In genomic region chr10:77333610-77334340, GRCh38 we compare ENCODE assay signal across 15 cellular contexts.
A peak's percentile ranks its signal among the peaks of the same experiment; 100 is the strongest.
DNase-seq lines count a peak whose midpoint lies in the region; ATAC-seq, FAIRE-seq and TF ChIP-seq lines count a peak whose summit lies in the region.
"Had no signal": no experiment of that assay in that cellular context is flagged by ENCODE, and none has a peak within 500 bp of the region (broad histone marks: within the 10 kb centered on the region; RNA-seq: fewer than 3 reads in every experiment).

No MANE protein-coding gene starts in this region.

- no peaks in the 10 kb centered on the region for H3K4me1 Mint-ChIP-seq in activated CD4-positive, alpha-beta T cell treated with anti-CD3 and anti-CD28 coated beads, Interleukin-2, amount 10 ng/mL, durations not matched to agents 24 days and 14 days

- H3K14ac ChIP-seq in IMR-90 (replicated peaks; ENCODE audit: low read depth, low read length) = peak overlapping the region; percentile 35; the same call in 1 of the 2 replicates

- 0 out of 4 replicates have a peak, but pooled peaks cover 0 to 6% of the 10 kb centered on the region in 2 experiments for H3K79me1 ChIP-seq in IMR-90 (ENCODE audit: low read depth in 1 of 2, low read length in 2 of 2)

- H3K9me3 Mint-ChIP-seq in activated CD4-positive, alpha-beta T cell treated with anti-CD3 and anti-CD28 coated beads, Interleukin-2, amount 10 ng/mL, durations not matched to agents 24 days and 14 days = no peaks in the 10 kb centered on the region

- intact Hi-C loops in IMR-90 (cut with micrococcal nuclease) = no loop called here
- intact Hi-C loops in mammary epithelial cell (cut with micrococcal nuclease) = no loop called here
- intact Hi-C loops in activated CD4-positive, alpha-beta T cell treated with anti-CD3 and anti-CD28 coated beads, Interleukin-2, amount 10 ng/mL, durations not matched to agents 24 days and 14 days (cut with micrococcal nuclease) = no loop called here

- DNase-seq in COLO668 (lab: John Stamatoyannopoulos, UW; ENCODE audit: unreplicated experiment) = peak; percentile 54
- peak; percentile 73 for DNase-seq in IMR-90
- peak; percentile 70 for DNase-seq in NCI-H774 (lab: John Stamatoyannopoulos, UW)
- no peak for DNase-seq in GDM1 (lab: John Stamatoyannopoulos, UW)
- no peak for DNase-seq in mammary epithelial cell
- no peak for DNase-seq in NK-92 treated with Interleukin-12 subunit alpha and Interleukin-12 subunit beta, amount 100 ng/mL, for 24 hours (lab: John Stamatoyannopoulos, UW)
- no peak for DNase-seq in activated CD4-positive, alpha-beta T cell treated with anti-CD3 and anti-CD28 coated beads, Interleukin-2, amount 10 ng/mL, durations not matched to agents 24 days and 14 days
- DNase-seq: activated CD4-positive, alpha-beta T cell treated with anti-CD3 and anti-CD28 coated beads, Interleukin-2, amount 50 U/mL, for 4 hours; Kasumi-1; PC-9; retina; stomach had no signal

- H3K4me1 ChIP-seq in IMR-90 (ENCODE audit: control insufficient read depth, insufficient read depth, low read length) (peaks cover 8% of the 10 kb centered on the region; the same call in 1 of the 2 replicates), mammary epithelial cell (ENCODE audit: insufficient read depth, low read length) (no peaks in the 10 kb centered on the region)
- H3K4me1 ChIP-seq: BLaER1 treated with 17β-estradiol and CSF1 and Interleukin-3, amounts not matched to agents 10 nM and 100 nM had no signal

- H3K4me3 ChIP-seq in IMR-90 (ENCODE audit: insufficient read depth, low read depth, low read length) (no peak overlapping the region), mammary epithelial cell (replicated peaks in 1 of 3; ENCODE audit: insufficient read depth in 1 of 3, low read depth in 2 of 3, low read length in 3 of 3) (no peak overlapping the region)
- H3K4me3 ChIP-seq: BLaER1 treated with 17β-estradiol and CSF1 and Interleukin-3, amounts not matched to agents 10 nM and 100 nM; PC-9; stomach had no signal

- H3K27me3 Mint-ChIP-seq in activated CD4-positive, alpha-beta T cell treated with anti-CD3 and anti-CD28 coated beads, Interleukin-2, amount 10 ng/mL, durations not matched to agents 24 days and 14 days = no peaks in the 10 kb centered on the region

- 0 out of 2 replicates have a peak overlapping the region, but pooled peaks have one; percentile 1 for H3K23ac ChIP-seq in IMR-90 (ENCODE audit: low read depth, low read length)

- H2BK5ac ChIP-seq in IMR-90 (ENCODE audit: low read depth, low read length, poor library complexity, severe bottlenecking) = no peak overlapping the region

- CTCF ChIA-PET in IMR-90 (lab: Yijun Ruan, JAX) (no interaction called here), mammary epithelial cell (lab: Charles Lee; ENCODE audit: low non-redundant PET) (no interaction called here)

- H3K27ac ChIP-seq in IMR-90 (ENCODE audit: insufficient read depth, low read length) = no peak overlapping the region
- H3K27ac ChIP-seq in mammary epithelial cell (ENCODE audit: insufficient read depth, low read depth, low read length) = no peak overlapping the region
- H3K27ac ChIP-seq: BLaER1 treated with 17β-estradiol and CSF1 and Interleukin-3, amounts not matched to agents 10 nM and 100 nM; PC-9; stomach had no signal

- H2BK15ac ChIP-seq in IMR-90 (ENCODE audit: low read depth, low read length) = peak overlapping the region; percentile 5; the same call in 1 of the 3 replicates

- no peak overlapping the region for H3K56ac ChIP-seq in IMR-90 (ENCODE audit: extremely low read depth, insufficient read depth, low read length)

- ATAC-seq in IMR-90 (ENCODE audit: low read depth) = peak; percentile 58

- H3K36me3 Mint-ChIP-seq in activated CD4-positive, alpha-beta T cell treated with anti-CD3 and anti-CD28 coated beads, Interleukin-2, amount 10 ng/mL, durations not matched to agents 24 days and 14 days (ENCODE audit: low read depth) = no peaks in the 10 kb centered on the region

- peaks cover 6% of the 10 kb centered on the region for H3K9me1 ChIP-seq in IMR-90 (ENCODE audit: insufficient read depth, low read length)

- H2AFZ ChIP-seq in IMR-90 (replicated peaks; ENCODE audit: low read length, poor library complexity) (no peak overlapping the region), mammary epithelial cell (ENCODE audit: low read depth, low read length) (no peak overlapping the region)
- H2AFZ ChIP-seq: PC-9 had no signal

- H3K27ac Mint-ChIP-seq in activated CD4-positive, alpha-beta T cell treated with anti-CD3 and anti-CD28 coated beads, Interleukin-2, amount 10 ng/mL, durations not matched to agents 24 days and 14 days = no peak overlapping the region

- peak; percentile 100 for FAIRE-seq in islet of Langerhans (lab: Jason Lieb, UNC)
- FAIRE-seq: endothelial cell of umbilical vein had no signal

- no peak for TF ChIP-seq CTCF in IMR-90 (conservative IDR thresholded peaks at IDR 0.05; ENCODE audit: low read depth, low read length)
- no peak for TF ChIP-seq CTCF in mammary epithelial cell (conservative IDR thresholded peaks at IDR 0.05 in 1 of 2, IDR thresholded peaks at IDR 0.05 in 1 of 2; ENCODE audit: extremely low read depth in 1 of 2, insufficient read depth in 1 of 2, low read depth in 1 of 2, low read length in 2 of 2)

- TF ChIP-seq RAD21 in IMR-90 (IDR thresholded peaks at IDR 0.05; ENCODE audit: low read length) = no peak

- H4K8ac ChIP-seq in IMR-90 (ENCODE audit: low read depth in 2 of 2, low read length in 2 of 2) = no peak overlapping the region

- H4K5ac ChIP-seq in IMR-90 (ENCODE audit: low read depth, low read length) = no peak overlapping the region

- H4K20me1 ChIP-seq in IMR-90 (ENCODE audit: insufficient read depth, low read length) (no peaks in the 10 kb centered on the region), mammary epithelial cell (ENCODE audit: insufficient read depth, low read length) (no peaks in the 10 kb centered on the region)

- H2BK20ac ChIP-seq in IMR-90 (ENCODE audit: low read depth, low read length) = no peak overlapping the region

- H2AK9ac ChIP-seq in IMR-90 (replicated peaks; ENCODE audit: low read depth, low read length, poor library complexity) = no peak overlapping the region

- POLR2A ChIA-PET in IMR-90 (lab: Charles Lee; ENCODE audit: unreplicated experiment) = no interaction called here

- no peak for TF ChIP-seq POLR2A in IMR-90 (IDR thresholded peaks at IDR 0.05; ENCODE audit: low read depth, low read length)

- no peak overlapping the region for H3K4me2 ChIP-seq in IMR-90 (ENCODE audit: low read depth, low read length)
- no peak overlapping the region for H3K4me2 ChIP-seq in mammary epithelial cell (ENCODE audit: insufficient read depth, low read depth, low read length)
- H3K4me2 ChIP-seq: BLaER1 treated with 17β-estradiol and CSF1 and Interleukin-3, amounts not matched to agents 10 nM and 100 nM; PC-9 had no signal

- H3K27me3 ChIP-seq in IMR-90 (ENCODE audit: control insufficient read depth, insufficient read depth, low read length) = peaks cover 2% of the 10 kb centered on the region; the same call in 1 of the 2 replicates
- no peaks in the 10 kb centered on the region for H3K27me3 ChIP-seq in mammary epithelial cell (ENCODE audit: insufficient read depth, low read length)
- H3K27me3 ChIP-seq: BLaER1 treated with 17β-estradiol and CSF1 and Interleukin-3, amounts not matched to agents 10 nM and 100 nM; stomach had no signal

- H2AK5ac ChIP-seq in IMR-90 (ENCODE audit: low read depth, low read length) = peak overlapping the region; percentile 54

- no peaks in the 10 kb centered on the region for H3K36me3 ChIP-seq in IMR-90 (ENCODE audit: control insufficient read depth, insufficient read depth, low read length)
- no peaks in the 10 kb centered on the region for H3K36me3 ChIP-seq in mammary epithelial cell (ENCODE audit: insufficient read depth, low read length)
- H3K36me3 ChIP-seq: BLaER1 treated with 17β-estradiol and CSF1 and Interleukin-3, amounts not matched to agents 10 nM and 100 nM; stomach had no signal

- H3K9ac ChIP-seq in IMR-90 (ENCODE audit: low read depth, low read length) = no peak overlapping the region
- no peak overlapping the region for H3K9ac ChIP-seq in mammary epithelial cell (ENCODE audit: insufficient read depth, low read length)
- H3K9ac ChIP-seq: BLaER1 treated with 17β-estradiol and CSF1 and Interleukin-3, amounts not matched to agents 10 nM and 100 nM had no signal

- no peaks in the 10 kb centered on the region for H3K79me2 ChIP-seq in mammary epithelial cell (ENCODE audit: insufficient read depth, low read length)

- H4K91ac ChIP-seq in IMR-90 (ENCODE audit: insufficient read depth, low read depth, low read length) = no peak overlapping the region

- no peak overlapping the region for H3K4ac ChIP-seq in IMR-90 (ENCODE audit: low read depth, low read length)

- WGBS in IMR-90 (ENCODE audit: extremely low coverage in 2 of 2, insufficient read length in 1 of 2), 2 experiments = no CpG with 5 or more reads among the region's 8 CpGs
- WGBS in mammary epithelial cell (ENCODE audit: low coverage, missing lambda C conversion rate) = 90% methylated on average over 8 of the region's 8 CpGs

- H3K9me3 ChIP-seq in IMR-90 (ENCODE audit: control insufficient read depth, insufficient read depth, low read length) (no peaks in the 10 kb centered on the region), mammary epithelial cell (replicated peaks; ENCODE audit: insufficient read depth, low read length) (no peaks in the 10 kb centered on the region)
- H3K9me3 ChIP-seq: BLaER1 treated with 17β-estradiol and CSF1 and Interleukin-3, amounts not matched to agents 10 nM and 100 nM; stomach had no signal

- BruUV-seq in IMR-90 (replicated peaks; lab: Mats Ljungman, UMichigan) (no TSS peak), mammary epithelial cell (replicated peaks; lab: Mats Ljungman, UMichigan) (no TSS peak)

- no peak overlapping the region for H3K18ac ChIP-seq in IMR-90 (ENCODE audit: low read depth, low read length)

- H3K4me3 Mint-ChIP-seq in activated CD4-positive, alpha-beta T cell treated with anti-CD3 and anti-CD28 coated beads, Interleukin-2, amount 10 ng/mL, durations not matched to agents 24 days and 14 days = no peak overlapping the region

- in situ Hi-C loops in IMR-90 (cut with MboI; ENCODE audit: low sequenced_read_pairs) = no loop called here
- in situ Hi-C loops in mammary epithelial cell (cut with MboI; ENCODE audit: low sequenced_read_pairs in 2 of 2) = no loop called here

- dilution Hi-C loops in IMR-90 (cut with HindIII; ENCODE audit: low sequenced_read_pairs, unreplicated experiment) = no loop called here
- dilution Hi-C loops in mammary epithelial cell (cut with HindIII; ENCODE audit: low sequenced_read_pairs) = no loop called here

- no peak overlapping the region for H2BK120ac ChIP-seq in IMR-90 (ENCODE audit: low read depth, low read length)

TF ChIP-seq in IMR-90, 13 proteins besides CTCF, POLR2A, EP300 and RAD21:
- TF ChIP-seq MXI1 (IDR thresholded peaks at IDR 0.05; ENCODE audit: borderline replicate concordance, low read depth, low read length) (no peak), SMC3 (IDR thresholded peaks at IDR 0.05; ENCODE audit: low read depth, low read length) (no peak), BHLHE40 (IDR thresholded peaks at IDR 0.05; ENCODE audit: low read depth, low read length) (peak; percentile 69), CEBPB (IDR thresholded peaks at IDR 0.05; ENCODE audit: low read depth, low read length) (peak; percentile 85)

Comparison
In these comparisons a context has a peak if more than half of its experiments do, and no peak if none do; other contexts are left out.
1. DNase-seq: peak in COLO668 (single experiment), IMR-90 (single experiment) and NCI-H774 (single experiment); none in GDM1 (single experiment), mammary epithelial cell (single experiment), NK-92 treated with Interleukin-12 subunit alpha and Interleukin-12 subunit beta, amount 100 ng/mL, for 24 hours (single experiment) and activated CD4-positive, alpha-beta T cell treated with anti-CD3 and anti-CD28 coated beads, Interleukin-2, amount 10 ng/mL, durations not matched to agents 24 days and 14 days (single experiment).